Comparison of ENCODE assay signal across 9 cellular contexts in genomic region chr5:57117601-57118000, GRCh38. TPM values are rescaled to one million over a fixed set of nuclear protein-coding genes. Genes with fewer than 3 reads are reported as not detected.
DNase-seq lines count a peak whose midpoint lies in the region; ATAC-seq and TF ChIP-seq lines count a peak whose summit lies in the region.
"Had no signal": no experiment of that assay in that cellular context is flagged by ENCODE, and none has a peak within 500 bp of the region (broad histone marks: within the 10 kb centered on the region; RNA-seq: fewer than 3 reads in every experiment).

No MANE protein-coding gene starts in this region.

- H3K36me3 ChIP-seq in suprapubic skin (no peaks in the 10 kb centered on the region), OCI-LY7 (ENCODE audit: insufficient read depth, low read length) (no peaks in the 10 kb centered on the region)

- 61% methylated on average over 1 of the region's 1 CpG for WGBS in suprapubic skin

- DNase-seq in EH (ENCODE audit: low read depth) (peak; percentile 1), T-helper 17 cell (peak; percentile 18 to 47 (median 43)), suprapubic skin (ENCODE audit: low spot score in 2 of 2) (no peak), OCI-LY7 (ENCODE audit: low spot score) (no peak), NCI-H69 (lab: John Stamatoyannopoulos, UW) (no peak)
- peak; percentile 3 to 25 for DNase-seq in activated T-helper 1 cell treated with anti-CD3 and anti-CD28 coated beads, Interleukin-2, amount 50 U/mL, for 16 hours (ENCODE audit: low read depth in 1 of 2, low spot score in 1 of 2)
- peak; percentile 12 to 13 for DNase-seq in stimulated activated CD4-positive, alpha-beta T cell treated with anti-CD3 and anti-CD28 coated beads, Interleukin-15, amount 100 ng/mL, for 48 hours (ENCODE audit: low read depth in 2 of 2)

- peak overlapping the region; percentile 45 for H3K4me3 Mint-ChIP-seq in T-helper 17 cell
- H3K4me3 Mint-ChIP-seq: brain had no signal

- no peaks in the 10 kb centered on the region for H3K36me3 Mint-ChIP-seq in T-helper 17 cell (ENCODE audit: low read depth)
- H3K36me3 Mint-ChIP-seq: brain had no signal

- H3K79me2 ChIP-seq in OCI-LY7 (ENCODE audit: insufficient read depth, low read depth, low read length): no peaks in the 10 kb centered on the region

- no peaks in the 10 kb centered on the region for H3K9me2 ChIP-seq in OCI-LY7 (ENCODE audit: insufficient read depth, low read length)

- no peak for TF ChIP-seq CTCF in suprapubic skin (IDR thresholded peaks at IDR 0.05)
- no peak for TF ChIP-seq CTCF in OCI-LY7 (conservative IDR thresholded peaks at IDR 0.05; ENCODE audit: low read length)

- peak overlapping the region; percentile 95 for H3K27ac Mint-ChIP-seq in T-helper 17 cell
- H3K27ac Mint-ChIP-seq: brain had no signal

- H2AFZ ChIP-seq in OCI-LY7 (ENCODE audit: low read length): no peak overlapping the region

- H3K27me3 ChIP-seq in suprapubic skin: no peaks in the 10 kb centered on the region

- intact Hi-C loops in OCI-LY7 (cut with micrococcal nuclease; ENCODE audit: unreplicated experiment): no loop called here

- H3K4me1 ChIP-seq in suprapubic skin (no peaks in the 10 kb centered on the region), OCI-LY7 (ENCODE audit: insufficient read depth, low read length, poor library complexity, severe bottlenecking) (no peaks in the 10 kb centered on the region)

- peaks cover 12% of the 10 kb centered on the region for H3K4me1 Mint-ChIP-seq in T-helper 17 cell
- H3K4me1 Mint-ChIP-seq: brain had no signal

- CTCF ChIA-PET in OCI-LY7 (lab: Charles Lee; ENCODE audit: unreplicated experiment): no interaction called here

- TF ChIP-seq EP300 in suprapubic skin (IDR thresholded peaks at IDR 0.05): no peak

- H3K4me3 ChIP-seq in suprapubic skin (no peak overlapping the region), OCI-LY7 (ENCODE audit: low read depth, low read length, poor library complexity, severe bottlenecking) (no peak overlapping the region)

- H3K27ac ChIP-seq in suprapubic skin (no peak overlapping the region), OCI-LY7 (ENCODE audit: low read depth, low read length, poor library complexity, severe bottlenecking) (no peak overlapping the region)

- peak; percentile 98 for ATAC-seq in T-helper 17 cell
- no peak for ATAC-seq in GM18505 (IDR thresholded peaks at IDR 0.05; ENCODE audit: unreplicated experiment)

- no peak overlapping the region for H3K4me2 ChIP-seq in OCI-LY7 (ENCODE audit: low read length)

- H3K27me3 Mint-ChIP-seq in T-helper 17 cell: no peaks in the 10 kb centered on the region
- H3K27me3 Mint-ChIP-seq: brain had no signal

- H4K20me1 ChIP-seq in OCI-LY7 (ENCODE audit: insufficient read depth, low read length): no peaks in the 10 kb centered on the region

- no TSS peak for BruUV-seq in OCI-LY7 (replicated peaks; lab: Mats Ljungman, UMichigan)

- H3K9me3 ChIP-seq in T-helper 17 cell (ENCODE audit: control insufficient read depth, low read length, poor library complexity, severe bottlenecking) (no peaks in the 10 kb centered on the region), suprapubic skin (no peaks in the 10 kb centered on the region), OCI-LY7 (ENCODE audit: low read length) (no peaks in the 10 kb centered on the region)

- POLR2A ChIA-PET in OCI-LY7 (lab: Charles Lee): no interaction called here

- TF ChIP-seq POLR2A in GM18505 (IDR thresholded peaks at IDR 0.05; ENCODE audit: borderline replicate concordance, extremely low read depth, insufficient read depth, insufficient read length) (no peak), suprapubic skin (IDR thresholded peaks at IDR 0.05) (no peak)

RNA-seq across cellular contexts. Expression of gene GPBP1, which starts 56.3 kb away (rescaled TPM):
- total RNA-seq in T-helper 17 cell (100 to 1,000 TPM; 135 to 136 TPM), suprapubic skin (10 to 100 TPM; 49.3 to 74.8 (median 62.5) TPM), OCI-LY7 (2022) (99.2 and 109 TPM in 2 replicates)
- total RNA-seq in OCI-LY7 (2014; rRNA removed; shearing (Covaris generic)): 77.0 and 96.6 TPM in 2 replicates

Comparison
In these comparisons a context has a peak if more than half of its experiments do, and no peak if none do; other contexts are left out.
1. DNase-seq: peak in EH (single experiment), T-helper 17 cell (3 of 3), activated T-helper 1 cell treated with anti-CD3 and anti-CD28 coated beads, Interleukin-2, amount 50 U/mL, for 16 hours (2 of 2) and stimulated activated CD4-positive, alpha-beta T cell treated with anti-CD3 and anti-CD28 coated beads, Interleukin-15, amount 100 ng/mL, for 48 hours (2 of 2); none in suprapubic skin (0 of 2), OCI-LY7 (single experiment) and NCI-H69 (single experiment).